ENCODE assay signal across 13 cellular contexts in genomic region chr6:117870477-117871243, GRCh38.
DNase-seq lines count a peak whose midpoint lies in the region; ATAC-seq lines count a peak whose summit lies in the region.
"Had no signal": no experiment of that assay in that cellular context is flagged by ENCODE, and none has a peak within 500 bp of the region (broad histone marks: within the 10 kb centered on the region; RNA-seq: fewer than 3 reads in every experiment).

No MANE protein-coding gene starts in this region.

- DNase-seq in NCI-H345 (lab: John Stamatoyannopoulos, UW): no peak
- no peak for DNase-seq in MV-4-11 (lab: John Stamatoyannopoulos, UW)
- DNase-seq in activated CD4-positive, alpha-beta T cell treated with anti-CD3 and anti-CD28 coated beads for 1 hour: no peak
- DNase-seq in KG1 (lab: John Stamatoyannopoulos, UW): no peak
- DNase-seq: activated CD4-positive, alpha-beta T cell treated with anti-CD3 and anti-CD28 coated beads, Interleukin-2, amount 10 ng/mL, durations not matched to agents 7 days and 5 days; DMS79 treated with DMSO at 0.1 percent for 48 hours; NCI-H1092 treated with DMSO at 0.1 percent for 48 hours; NCI-H748 treated with DMSO at 0.1 percent for 48 hours; testis had no signal

- ATAC-seq in GM18498 (IDR thresholded peaks at IDR 0.05; ENCODE audit: unreplicated experiment): peak; percentile 91
- ATAC-seq in GM19395 (IDR thresholded peaks at IDR 0.05; ENCODE audit: unreplicated experiment): peak; percentile 81
- peak; percentile 83 for ATAC-seq in HG02763 (IDR thresholded peaks at IDR 0.05; ENCODE audit: unreplicated experiment)
- ATAC-seq in HG03520 (IDR thresholded peaks at IDR 0.05; ENCODE audit: unreplicated experiment): peak; percentile 73
